1 cellular context compared by ENCODE assay signal in genomic region chr2:26033769-26034596, GRCh38.
TF ChIP-seq lines count a peak whose summit lies in the region.

Gene RAB10 (plus strand): TSS chr2:26034084. CDS start chr2:26034609, 525 bp downstream.

TF ChIP-seq in K562, 482 proteins besides CTCF, POLR2A, EP300 and RAD21 (continued from another document and continues in another):
- TF ChIP-seq, protein P1, sequence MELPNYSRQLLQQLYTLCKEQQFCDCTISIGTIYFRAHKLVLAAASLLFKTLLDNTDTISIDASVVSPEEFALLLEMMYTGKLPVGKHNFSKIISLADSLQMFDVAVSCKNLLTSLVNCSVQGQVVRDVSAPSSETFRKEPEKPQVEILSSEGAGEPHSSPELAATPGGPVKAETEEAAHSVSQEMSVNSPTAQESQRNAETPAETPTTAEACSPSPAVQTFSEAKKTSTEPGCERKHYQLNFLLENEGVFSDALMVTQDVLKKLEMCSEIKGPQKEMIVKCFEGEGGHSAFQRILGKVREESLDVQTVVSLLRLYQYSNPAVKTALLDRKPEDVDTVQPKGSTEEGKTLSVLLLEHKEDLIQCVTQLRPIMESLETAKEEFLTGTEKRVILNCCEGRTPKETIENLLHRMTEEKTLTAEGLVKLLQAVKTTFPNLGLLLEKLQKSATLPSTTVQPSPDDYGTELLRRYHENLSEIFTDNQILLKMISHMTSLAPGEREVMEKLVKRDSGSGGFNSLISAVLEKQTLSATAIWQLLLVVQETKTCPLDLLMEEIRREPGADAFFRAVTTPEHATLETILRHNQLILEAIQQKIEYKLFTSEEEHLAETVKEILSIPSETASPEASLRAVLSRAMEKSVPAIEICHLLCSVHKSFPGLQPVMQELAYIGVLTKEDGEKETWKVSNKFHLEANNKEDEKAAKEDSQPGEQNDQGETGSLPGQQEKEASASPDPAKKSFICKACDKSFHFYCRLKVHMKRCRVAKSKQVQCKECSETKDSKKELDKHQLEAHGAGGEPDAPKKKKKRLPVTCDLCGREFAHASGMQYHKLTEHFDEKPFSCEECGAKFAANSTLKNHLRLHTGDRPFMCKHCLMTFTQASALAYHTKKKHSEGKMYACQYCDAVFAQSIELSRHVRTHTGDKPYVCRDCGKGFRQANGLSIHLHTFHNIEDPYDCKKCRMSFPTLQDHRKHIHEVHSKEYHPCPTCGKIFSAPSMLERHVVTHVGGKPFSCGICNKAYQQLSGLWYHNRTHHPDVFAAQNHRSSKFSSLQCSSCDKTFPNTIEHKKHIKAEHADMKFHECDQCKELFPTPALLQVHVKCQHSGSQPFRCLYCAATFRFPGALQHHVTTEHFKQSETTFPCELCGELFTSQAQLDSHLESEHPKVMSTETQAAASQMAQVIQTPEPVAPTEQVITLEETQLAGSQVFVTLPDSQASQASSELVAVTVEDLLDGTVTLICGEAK (IDR thresholded peaks at IDR 0.05): no peak; the same call in 1 of the 2 replicates
- TF ChIP-seq, protein P1 (CRISPR knock-in tag; IDR thresholded peaks at IDR 0.05): no peak
- TF ChIP-seq SUPT5H (IDR thresholded peaks at IDR 0.05) (peak; percentile 97), MYBL2 (IDR thresholded peaks at IDR 0.05; ENCODE audit: low read depth) (no peak), MYBL2 (CRISPR knock-in tag; IDR thresholded peaks at IDR 0.05; ENCODE audit: borderline replicate concordance) (no peak), SIN3B (IDR thresholded peaks at IDR 0.05; ENCODE audit: low read depth) (peak; percentile 74; the same call in 1 of the 2 replicates), PHF20 (IDR thresholded peaks at IDR 0.05; ENCODE audit: partially characterized antibody) (peak; percentile 71), PPARD (CRISPR knock-in tag; IDR thresholded peaks at IDR 0.05) (no peak), ZNF699 (CRISPR knock-in tag; IDR thresholded peaks at IDR 0.05; ENCODE audit: insufficient replicate concordance) (no peak), ZFX (CRISPR knock-in tag; IDR thresholded peaks at IDR 0.05) (peak; percentile 71), ZKSCAN1 (IDR thresholded peaks at IDR 0.05; ENCODE audit: low read depth, low read length) (no peak), ZFP1 (CRISPR knock-in tag; IDR thresholded peaks at IDR 0.05) (no peak), MCM7 (IDR thresholded peaks at IDR 0.05) (no peak), TEAD4 (IDR thresholded peaks at IDR 0.05; ENCODE audit: low read length) (no peak), TEAD4 (CRISPR knock-in tag; IDR thresholded peaks at IDR 0.05; ENCODE audit: borderline replicate concordance) (no peak), KLF1 (tag; IDR thresholded peaks at IDR 0.05) (peak; percentile 96), ETS2 (tag; IDR thresholded peaks at IDR 0.05; ENCODE audit: borderline replicate concordance, poor library complexity, severe bottlenecking) (no peak), SMAD4 (CRISPR knock-in tag; conservative IDR thresholded peaks at IDR 0.05) (peak; percentile 80), TBL1XR1 (IDR thresholded peaks at IDR 0.05; ENCODE audit: low read length in 2 of 2) (0 out of 4 replicates have a peak, but pooled peaks of 1 of the 2 experiments have one; percentile 12), XRCC4 (IDR thresholded peaks at IDR 0.05; ENCODE audit: extremely low read depth, insufficient read depth, insufficient read length) (no peak), NCOA4 (IDR thresholded peaks at IDR 0.05; ENCODE audit: partially characterized antibody) (no peak), CBFB (CRISPR knock-in tag; IDR thresholded peaks at IDR 0.05) (peak; percentile 52; the same call in 1 of the 2 replicates), TSC22D4 (tag; IDR thresholded peaks at IDR 0.05) (no peak), ZNF184 (CRISPR knock-in tag; IDR thresholded peaks at IDR 0.05) (no peak), CBFA2T3 (IDR thresholded peaks at IDR 0.05) (0 out of 2 replicates have a peak, but pooled peaks have one; percentile 13), IRF9 (tag; IDR thresholded peaks at IDR 0.05) (no peak), STAT6 (CRISPR knock-in tag; IDR thresholded peaks at IDR 0.05) (no peak), NR0B1 (IDR thresholded peaks at IDR 0.05; ENCODE audit: partially characterized antibody) (no peak), RAD51 (IDR thresholded peaks at IDR 0.05; ENCODE audit: borderline replicate concordance, low read depth) (0 out of 2 replicates have a peak, but pooled peaks have one; percentile 7), ZBTB7A (IDR thresholded peaks at IDR 0.05; ENCODE audit: borderline replicate concordance, control insufficient read depth, low read depth, low read length) (peak; percentile 42; the same call in 1 of the 2 replicates), ILF3 (IDR thresholded peaks at IDR 0.05; ENCODE audit: borderline replicate concordance) (no peak; the same call in 1 of the 2 replicates), ZBTB1 (CRISPR knock-in tag; IDR thresholded peaks at IDR 0.05; ENCODE audit: borderline replicate concordance, low read depth) (peak; percentile 76; the same call in 1 of the 2 replicates), SNRNP70 (optimal IDR thresholded peaks at IDR 0.05; ENCODE audit: low read depth, low read length) (no peak)
- TF ChIP-seq, protein P2, sequence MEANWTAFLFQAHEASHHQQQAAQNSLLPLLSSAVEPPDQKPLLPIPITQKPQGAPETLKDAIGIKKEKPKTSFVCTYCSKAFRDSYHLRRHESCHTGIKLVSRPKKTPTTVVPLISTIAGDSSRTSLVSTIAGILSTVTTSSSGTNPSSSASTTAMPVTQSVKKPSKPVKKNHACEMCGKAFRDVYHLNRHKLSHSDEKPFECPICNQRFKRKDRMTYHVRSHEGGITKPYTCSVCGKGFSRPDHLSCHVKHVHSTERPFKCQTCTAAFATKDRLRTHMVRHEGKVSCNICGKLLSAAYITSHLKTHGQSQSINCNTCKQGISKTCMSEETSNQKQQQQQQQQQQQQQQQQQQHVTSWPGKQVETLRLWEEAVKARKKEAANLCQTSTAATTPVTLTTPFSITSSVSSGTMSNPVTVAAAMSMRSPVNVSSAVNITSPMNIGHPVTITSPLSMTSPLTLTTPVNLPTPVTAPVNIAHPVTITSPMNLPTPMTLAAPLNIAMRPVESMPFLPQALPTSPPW (CRISPR knock-in tag; IDR thresholded peaks at IDR 0.05): peak; percentile 99
- TF ChIP-seq, protein P3, sequence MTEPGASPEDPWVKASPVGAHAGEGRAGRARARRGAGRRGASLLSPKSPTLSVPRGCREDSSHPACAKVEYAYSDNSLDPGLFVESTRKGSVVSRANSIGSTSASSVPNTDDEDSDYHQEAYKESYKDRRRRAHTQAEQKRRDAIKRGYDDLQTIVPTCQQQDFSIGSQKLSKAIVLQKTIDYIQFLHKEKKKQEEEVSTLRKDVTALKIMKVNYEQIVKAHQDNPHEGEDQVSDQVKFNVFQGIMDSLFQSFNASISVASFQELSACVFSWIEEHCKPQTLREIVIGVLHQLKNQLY (CRISPR knock-in tag; conservative IDR thresholded peaks at IDR 0.05): peak in 1 of 2 experiments; percentile 55; a peak in 1 of 4 replicates
- TF ChIP-seq, protein P4, sequence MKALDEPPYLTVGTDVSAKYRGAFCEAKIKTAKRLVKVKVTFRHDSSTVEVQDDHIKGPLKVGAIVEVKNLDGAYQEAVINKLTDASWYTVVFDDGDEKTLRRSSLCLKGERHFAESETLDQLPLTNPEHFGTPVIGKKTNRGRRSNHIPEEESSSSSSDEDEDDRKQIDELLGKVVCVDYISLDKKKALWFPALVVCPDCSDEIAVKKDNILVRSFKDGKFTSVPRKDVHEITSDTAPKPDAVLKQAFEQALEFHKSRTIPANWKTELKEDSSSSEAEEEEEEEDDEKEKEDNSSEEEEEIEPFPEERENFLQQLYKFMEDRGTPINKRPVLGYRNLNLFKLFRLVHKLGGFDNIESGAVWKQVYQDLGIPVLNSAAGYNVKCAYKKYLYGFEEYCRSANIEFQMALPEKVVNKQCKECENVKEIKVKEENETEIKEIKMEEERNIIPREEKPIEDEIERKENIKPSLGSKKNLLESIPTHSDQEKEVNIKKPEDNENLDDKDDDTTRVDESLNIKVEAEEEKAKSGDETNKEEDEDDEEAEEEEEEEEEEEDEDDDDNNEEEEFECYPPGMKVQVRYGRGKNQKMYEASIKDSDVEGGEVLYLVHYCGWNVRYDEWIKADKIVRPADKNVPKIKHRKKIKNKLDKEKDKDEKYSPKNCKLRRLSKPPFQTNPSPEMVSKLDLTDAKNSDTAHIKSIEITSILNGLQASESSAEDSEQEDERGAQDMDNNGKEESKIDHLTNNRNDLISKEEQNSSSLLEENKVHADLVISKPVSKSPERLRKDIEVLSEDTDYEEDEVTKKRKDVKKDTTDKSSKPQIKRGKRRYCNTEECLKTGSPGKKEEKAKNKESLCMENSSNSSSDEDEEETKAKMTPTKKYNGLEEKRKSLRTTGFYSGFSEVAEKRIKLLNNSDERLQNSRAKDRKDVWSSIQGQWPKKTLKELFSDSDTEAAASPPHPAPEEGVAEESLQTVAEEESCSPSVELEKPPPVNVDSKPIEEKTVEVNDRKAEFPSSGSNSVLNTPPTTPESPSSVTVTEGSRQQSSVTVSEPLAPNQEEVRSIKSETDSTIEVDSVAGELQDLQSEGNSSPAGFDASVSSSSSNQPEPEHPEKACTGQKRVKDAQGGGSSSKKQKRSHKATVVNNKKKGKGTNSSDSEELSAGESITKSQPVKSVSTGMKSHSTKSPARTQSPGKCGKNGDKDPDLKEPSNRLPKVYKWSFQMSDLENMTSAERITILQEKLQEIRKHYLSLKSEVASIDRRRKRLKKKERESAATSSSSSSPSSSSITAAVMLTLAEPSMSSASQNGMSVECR (CRISPR knock-in tag; IDR thresholded peaks at IDR 0.05): peak; percentile 13; the same call in 1 of the 2 replicates
